8 cellular contexts compared by ENCODE assay signal in the genomic region with DNA sequence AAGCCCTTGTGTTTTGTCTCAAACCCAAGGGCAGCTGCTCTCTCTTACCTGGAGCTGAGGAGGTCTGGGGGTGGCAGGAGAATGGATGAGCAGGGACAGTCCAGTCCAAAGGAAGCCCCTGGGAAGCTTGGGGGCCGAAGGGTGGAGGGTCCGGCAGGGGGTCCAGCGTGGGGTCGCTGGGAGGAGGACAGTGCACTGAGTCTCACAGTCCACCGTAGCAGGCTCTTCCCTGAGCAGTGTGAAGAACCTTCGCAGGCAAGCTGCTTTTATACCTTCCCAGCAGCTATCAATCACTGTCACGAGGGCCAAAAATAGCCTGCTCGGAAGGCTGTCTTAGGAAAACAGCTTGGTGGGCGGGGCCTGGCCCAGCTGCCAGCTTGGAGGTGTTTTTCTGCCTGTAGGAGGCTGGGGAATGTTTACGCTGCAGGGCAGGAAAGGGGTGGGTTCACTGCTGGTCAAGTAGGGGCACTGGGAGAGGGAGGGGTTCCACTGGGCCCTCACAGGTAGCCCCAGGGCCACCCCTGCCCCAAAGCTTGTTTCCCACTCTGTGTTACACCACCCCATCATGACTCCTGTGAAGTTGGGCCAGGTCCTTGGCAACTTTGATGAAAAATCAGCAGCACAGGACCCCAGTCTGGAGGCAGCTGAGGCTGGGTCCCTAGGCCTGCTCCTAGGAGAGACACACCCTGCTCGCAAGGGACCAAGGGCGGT. TPM values are rescaled to one million over a fixed set of nuclear protein-coding genes. Genes with fewer than 3 reads are reported as not detected.
DNase-seq lines count a peak whose midpoint lies in the region; ATAC-seq, FAIRE-seq and TF ChIP-seq lines count a peak whose summit lies in the region.

Gene DEPP1 (minus strand): TSS at position 240 of the 711 bp plus-strand sequence. CDS start 779 bp downstream, outside the sequence.

- H4K8ac ChIP-seq in H9 (replicated peaks; ENCODE audit: insufficient read length, low read depth, low read length), result no peak within 1 kb of the TSS

- H3K79me2 ChIP-seq in H9 (ENCODE audit: insufficient read depth, low read length) (no peaks in the 10 kb centered on the region), K562 (ENCODE audit: control insufficient read depth, insufficient read depth, low read length) (no peaks in the 10 kb centered on the region), hepatocyte (peaks cover 4% of the 10 kb centered on the region)

- no peaks in the 10 kb centered on the region for H3K9me3 ChIP-seq in H9 (ENCODE audit: control insufficient read depth, low read depth, low read length)
- no peaks in the 10 kb centered on the region for H3K9me3 ChIP-seq in K562 (replicated peaks; ENCODE audit: control insufficient read depth, insufficient read depth, low read depth, low read length)
- H3K9me3 ChIP-seq in hepatocyte (ENCODE audit: low read depth), result no peaks in the 10 kb centered on the region

- no peaks in the 10 kb centered on the region for H4K20me1 ChIP-seq in H9 (ENCODE audit: control insufficient read depth, insufficient read depth, insufficient read length)
- H4K20me1 ChIP-seq in K562 (replicated peaks; ENCODE audit: control insufficient read depth, insufficient read depth, low read length), result no peaks in the 10 kb centered on the region
- no peaks in the 10 kb centered on the region for H4K20me1 ChIP-seq in hepatocyte (ENCODE audit: insufficient read depth, poor library complexity, severe bottlenecking)

- peak within 1 kb of the TSS; percentile 21 for H3K18ac ChIP-seq in H9 (ENCODE audit: insufficient read length, low read depth, low read length)

- DNase-seq in COLO668 (lab: John Stamatoyannopoulos, UW; ENCODE audit: unreplicated experiment) (peak; percentile 93), H9 (peak; percentile 92), NCI-H446 (lab: John Stamatoyannopoulos, UW) (peak; percentile 80 to 94), K562 (ENCODE audit: extremely low read depth in 1 of 4, low spot score in 3 of 4) (peak; percentile 88 to 95 (median 90)), hepatocyte (ENCODE audit: low spot score) (peak; percentile 98), retina (peak; percentile 85)

- in situ Hi-C loops in K562 (cut with MboI), result no loop called here

- H3K4me1 Mint-ChIP-seq in H9, result peaks cover 59 to 60% of the 10 kb centered on the region in 2 experiments

- H3K4me2 ChIP-seq in H9 (ENCODE audit: insufficient read depth, insufficient read length, low read length), result no peak within 1 kb of the TSS
- H3K4me2 ChIP-seq in K562 (ENCODE audit: insufficient read depth, low read length), result peak within 1 kb of the TSS; percentile 61
- H3K4me2 ChIP-seq in hepatocyte, result peak within 1 kb of the TSS; percentile 75

- H3K4ac ChIP-seq in H9 (ENCODE audit: low read depth, low read length), result no peak within 1 kb of the TSS

- no peak within 1 kb of the TSS for H3K56ac ChIP-seq in H9 (ENCODE audit: insufficient read length, low read depth, low read length)

- peaks cover 7% of the 10 kb centered on the region for H3K27me3 Mint-ChIP-seq in H9 (ENCODE audit: low read depth)

- no peak within 1 kb of the TSS for H2BK20ac ChIP-seq in H9 (ENCODE audit: low read depth, low read length, poor library complexity, severe bottlenecking)

- H4K5ac ChIP-seq in H9 (ENCODE audit: insufficient read length, low read depth, low read length), result no peak within 1 kb of the TSS

- no peak within 1 kb of the TSS for H3K27ac ChIP-seq in H9 (ENCODE audit: insufficient read length, low read depth, low read length)
- H3K27ac ChIP-seq in K562 (ENCODE audit: extremely low read depth, low read depth, low read length), result 0 out of 3 replicates have a peak within 1 kb of the TSS, but pooled peaks have one; percentile 13
- H3K27ac ChIP-seq in hepatocyte, result peak within 1 kb of the TSS; percentile 93

- POLR2A ChIA-PET in K562 (lab: Yijun Ruan, JAX), result interaction anchor here (0.6 to 1.6 kb wide), 10 partner anchors 9 to 49 kb away, joined by 3 to 8 read pairs (median 4); no protein-coding TSS in a partner anchor

- no peaks in the 10 kb centered on the region for H3K27me3 ChIP-seq in H9 (ENCODE audit: insufficient read depth, low read length)
- peaks cover 0 to 6% of the 10 kb centered on the region in 2 experiments; a peak in 1 of 5 replicates for H3K27me3 ChIP-seq in K562 (ENCODE audit: control insufficient read depth in 2 of 2, insufficient read depth in 2 of 2, low read length in 2 of 2)
- no peaks in the 10 kb centered on the region for H3K27me3 ChIP-seq in hepatocyte

- H3K27ac Mint-ChIP-seq in H9, result peak within 1 kb of the TSS; percentile 44 to 77 (median 55); a peak in 3 of 7 replicates

- no peak within 1 kb of the TSS for H2BK15ac ChIP-seq in H9 (ENCODE audit: low read depth, low read length)

- FAIRE-seq in K562 (lab: Jason Lieb, UNC), result peak; percentile 98

- no peak within 1 kb of the TSS for H2AK5ac ChIP-seq in H9 (ENCODE audit: insufficient read length, low read length)

- H3K9ac ChIP-seq in H9 (ENCODE audit: extremely low read depth, insufficient read length, low read length) (no peak within 1 kb of the TSS), K562 (ENCODE audit: insufficient read depth in 1 of 2, low read depth in 2 of 2, low read length in 2 of 2) (peak within 1 kb of the TSS in 1 of 2 experiments; percentile 65; a peak in 3 of 4 replicates)

- H2BK5ac ChIP-seq in H9 (ENCODE audit: insufficient read length, low read length), result no peak within 1 kb of the TSS

- H3K9me3 Mint-ChIP-seq in H9, result no peaks in the 10 kb centered on the region

- no peak for TF ChIP-seq RAD21 in K562 (CRISPR knock-in tag; conservative IDR thresholded peaks at IDR 0.05 in 1 of 2, IDR thresholded peaks at IDR 0.05 in 1 of 2)

- TF ChIP-seq EP300 in K562 (IDR thresholded peaks at IDR 0.05; ENCODE audit: low read length), result peak; percentile 63

- no peak within 1 kb of the TSS for H3T11ph ChIP-seq in H9 (ENCODE audit: low read length)

- BruUV-seq in K562 (replicated peaks; lab: Mats Ljungman, UMichigan), result no TSS peak

- no peak within 1 kb of the TSS for H3K4me3 ChIP-seq in K562
- peak within 1 kb of the TSS; percentile 2 for H3K4me3 ChIP-seq in hepatocyte

- peak; percentile 38; the same call in 2 of the 3 replicates for TF ChIP-seq CTCF in H9 (conservative IDR thresholded peaks at IDR 0.05)
- peak in 1 of 3 experiments; percentile 39; a peak in 2 of 6 replicates for TF ChIP-seq CTCF in K562 (IDR thresholded peaks at IDR 0.05 in 2 of 3, conservative IDR thresholded peaks at IDR 0.05 in 1 of 3; ENCODE audit: insufficient read depth in 2 of 3, low read depth in 1 of 3, low read length in 3 of 3)
- TF ChIP-seq CTCF in hepatocyte (IDR thresholded peaks at IDR 0.05; ENCODE audit: poor library complexity), result no peak

- peak within 1 kb of the TSS; percentile 34; the same call in 1 of the 2 replicates for H3K14ac ChIP-seq in H9 (ENCODE audit: insufficient read depth, low read length)

- intact Hi-C loops in K562 (cut with micrococcal nuclease), result loop anchor here (5.0 kb wide), 1 partner anchor 101 kb away; no protein-coding TSS in a partner anchor

- no peaks in the 10 kb centered on the region for H3K9me1 ChIP-seq in K562 (ENCODE audit: control insufficient read depth, insufficient read depth, low read length)

- H2AFZ ChIP-seq in H9 (ENCODE audit: low read length), result no peak within 1 kb of the TSS
- H2AFZ ChIP-seq in K562 (ENCODE audit: low read depth, low read length), result peak within 1 kb of the TSS; percentile 78
- no peak within 1 kb of the TSS for H2AFZ ChIP-seq in hepatocyte

- H3K9me2 ChIP-seq in hepatocyte (replicated peaks; ENCODE audit: insufficient read depth), result no peaks in the 10 kb centered on the region

- peak within 1 kb of the TSS; percentile 41 to 60 for H3K4me3 Mint-ChIP-seq in H9

- peaks cover 12% of the 10 kb centered on the region for H3K4me1 ChIP-seq in H9 (ENCODE audit: insufficient read depth, low read length)
- peaks cover 39 to 58% of the 10 kb centered on the region in 2 experiments for H3K4me1 ChIP-seq in K562 (replicated peaks in 1 of 2; ENCODE audit: control insufficient read depth in 2 of 2, insufficient read depth in 2 of 2, low read length in 2 of 2)
- peaks cover 71% of the 10 kb centered on the region for H3K4me1 ChIP-seq in hepatocyte (ENCODE audit: insufficient read depth)

- peak; percentile 68 for TF ChIP-seq POLR2A in K562 (conservative IDR thresholded peaks at IDR 0.05)

- CTCF ChIA-PET in K562 (lab: Yijun Ruan, JAX; ENCODE audit: low intra/inter-chr PET ratio), result no interaction called here

- peaks cover 0 to 3% (median 0%) of the 10 kb centered on the region in 3 experiments; a peak in 1 of 7 replicates for H3K36me3 Mint-ChIP-seq in H9 (ENCODE audit: insufficient read depth in 1 of 3, low read depth in 3 of 3)

- H3K36me3 ChIP-seq in K562 (ENCODE audit: control insufficient read depth, insufficient read depth, low read length) (no peaks in the 10 kb centered on the region), hepatocyte (replicated peaks; ENCODE audit: insufficient read depth, low read depth) (no peaks in the 10 kb centered on the region)

- peaks cover 4% of the 10 kb centered on the region for H3K23me2 ChIP-seq in H9 (ENCODE audit: insufficient read length, low read depth, low read length, poor library complexity, severe bottlenecking)

- H3K23ac ChIP-seq in H9 (ENCODE audit: insufficient read length, low read depth, low read length), result no peak within 1 kb of the TSS

- H4K91ac ChIP-seq in H9 (ENCODE audit: insufficient read length, low read depth, low read length), result no peak within 1 kb of the TSS

- H2BK120ac ChIP-seq in H9 (ENCODE audit: low read depth, low read length, poor library complexity, severe bottlenecking), result no peak within 1 kb of the TSS

- no peaks in the 10 kb centered on the region for H3K79me1 ChIP-seq in H9 (ENCODE audit: insufficient read depth, low read depth, low read length, poor library complexity, severe bottlenecking)

- no CpG with 5 or more reads among the region's 12 CpGs for WGBS in H9 (ENCODE audit: extremely low coverage, insufficient read length, low lambda C conversion rate)
- 15% methylated on average over 12 of the region's 12 CpGs for WGBS in K562 (ENCODE audit: insufficient coverage, low coverage, missing lambda C conversion rate)
- 23% methylated on average over 12 of the region's 12 CpGs for WGBS in hepatocyte (ENCODE audit: low lambda C conversion rate, missing lambda C conversion rate)

- no peak within 1 kb of the TSS for H2BK12ac ChIP-seq in H9 (ENCODE audit: insufficient read length, low read depth, low read length)

- ATAC-seq in K562 (peak; percentile 83), GM19351 (IDR thresholded peaks at IDR 0.05; ENCODE audit: unreplicated experiment) (no peak), HG03571 (IDR thresholded peaks at IDR 0.05; ENCODE audit: unreplicated experiment) (no peak)

RNA-seq across cellular contexts. Expression of gene DEPP1, which starts in this region (rescaled TPM):
- total RNA-seq in H9 (2021) (1.7 and 2.4 TPM in 2 replicates), K562 (2014; rRNA removed) (0.33 and 0.54 TPM in 2 replicates), K562 (2014; rRNA removed; fragmentation: Illumina TruSeq; extraction: Trizol) (0.06 and 0.07 TPM in 2 replicates), K562 (2015; rRNA removed; fragmentation: Illumina TruSeq; extraction: Trizol) (0.11 and 0.18 TPM in 2 replicates), K562 (2021) (0.34 and 0.40 TPM in 2 replicates), hepatocyte (24.0 and 30.6 TPM in 2 replicates)
- 0.32 and 3.0 TPM in 2 replicates for total RNA-seq in K562 (2011; cell fraction: chromatin; rRNA removed; ENCODE audit: low replicate concordance)
- total RNA-seq in K562 (2011; cell fraction: nucleolus; rRNA removed), result 2.4 and 4.7 TPM in 2 replicates
- total RNA-seq in K562 (2011; cell fraction: nucleoplasm; rRNA removed), result 1.5 and 2.3 TPM in 2 replicates
- polyA plus RNA-seq in K562 (2011; rRNA removed) (0.42 and 1.1 TPM in 2 replicates), K562 (2014; fragmentation: Illumina TruSeq; extraction: Trizol) (0.19 TPM in 2 replicates), K562 (2014; fragmentation: Nextera tagmentation; extraction: Ambion mirVana) (under 1 TPM in 1 of 2 experiments, not detected in 1; 0.04 TPM), K562 (2014; rRNA removed) (0.21 and 0.26 TPM in 2 replicates), hepatocyte (45.6 and 54.7 TPM in 2 replicates)
- 1.3 and 1.5 TPM in 2 replicates for polyA plus RNA-seq in K562 (2011; cell fraction: cytosol; rRNA removed)
- 0.47 and 1.1 TPM in 2 replicates for polyA plus RNA-seq in K562 (2011; cell fraction: nucleus; rRNA removed)
- polyA plus RNA-seq in K562 (2012), result 0.46 and 1.3 TPM in 2 replicates
- polyA minus RNA-seq in K562 (2011; rRNA and poly(A)+ RNA removed), result 0.77 and 1.1 TPM in 2 replicates
- polyA minus RNA-seq in K562 (2011; cell fraction: cytosol; rRNA and poly(A)+ RNA removed), result 0.76 and 1.8 TPM in 2 replicates
- polyA minus RNA-seq in K562 (2011; cell fraction: nucleus; rRNA and poly(A)+ RNA removed), result 1.9 and 3.2 TPM in 2 replicates

Comparison
In these comparisons a context has a peak if more than half of its experiments do, and no peak if none do; other contexts are left out.
1. RNA of gene DEPP1 (polyA plus RNA-seq): 45.6 to 54.7 TPM in hepatocyte; 0.04 to 1.5 TPM in K562; every median in the first group is over 10 times any median in the second.
2. Peak in every context shown above with its lines, with median percentiles within 50 percentile points of each other: DNase-seq.